15 cellular contexts compared by ENCODE assay signal in genomic region chr14:73455294-73455693, GRCh38. TPM values are rescaled to one million over a fixed set of nuclear protein-coding genes. Genes with fewer than 3 reads are reported as not detected.
DNase-seq lines count a peak whose midpoint lies in the region; ATAC-seq, FAIRE-seq and TF ChIP-seq lines count a peak whose summit lies in the region.
"Had no signal": no experiment of that assay in that cellular context is flagged by ENCODE, and none has a peak within 500 bp of the region (broad histone marks: within the 10 kb centered on the region; RNA-seq: fewer than 3 reads in every experiment).

No MANE protein-coding gene starts in this region.

- TF ChIP-seq EP300 in HepG2 (IDR thresholded peaks at IDR 0.05; ENCODE audit: low read depth in 2 of 2, low read length in 2 of 2) (no peak), HepG2 (CRISPR knock-in tag; IDR thresholded peaks at IDR 0.05; ENCODE audit: borderline replicate concordance) (no peak)

- H3K9me3 Mint-ChIP-seq in stimulated activated naive CD8-positive, alpha-beta T cell treated with anti-CD3 and anti-CD28 coated beads, Interleukin-15, Interleukin-2, amounts not matched to agents 100 ng/mL and 50 ng/mL, for 24 hours, result no peaks in the 10 kb centered on the region
- no peaks in the 10 kb centered on the region for H3K9me3 Mint-ChIP-seq in activated CD8-positive, alpha-beta T cell treated with anti-CD3 and anti-CD28 coated beads for 36 hours

- TF ChIP-seq POLR2A in HepG2 (IDR thresholded peaks at IDR 0.05; ENCODE audit: insufficient read depth in 1 of 2, low read depth in 2 of 2, low read length in 2 of 2), result no peak

- peak overlapping the region in 1 of 3 experiments; percentile 35; a peak in 1 of 6 replicates for H3K4me3 ChIP-seq in HepG2 (replicated peaks in 1 of 3; ENCODE audit: insufficient read depth in 1 of 3, low read depth in 2 of 3, low read length in 3 of 3)
- H3K4me3 ChIP-seq: lung had no signal

- no peak for FAIRE-seq in HepG2 (lab: Jason Lieb, UNC)

- H3K36me3 Mint-ChIP-seq in stimulated activated naive CD8-positive, alpha-beta T cell treated with anti-CD3 and anti-CD28 coated beads, Interleukin-15, Interleukin-2, amounts not matched to agents 100 ng/mL and 50 ng/mL, for 24 hours (ENCODE audit: low read depth), result no peaks in the 10 kb centered on the region
- peaks cover 4% of the 10 kb centered on the region for H3K36me3 Mint-ChIP-seq in activated CD8-positive, alpha-beta T cell treated with anti-CD3 and anti-CD28 coated beads for 36 hours (ENCODE audit: low read depth)

- peaks cover 66% of the 10 kb centered on the region for H3K79me2 ChIP-seq in HepG2 (ENCODE audit: insufficient read depth, low read length)

- peak overlapping the region; percentile 77 for H3K4me2 ChIP-seq in HepG2 (ENCODE audit: low read depth, low read length)

- H3K27me3 Mint-ChIP-seq in stimulated activated naive CD8-positive, alpha-beta T cell treated with anti-CD3 and anti-CD28 coated beads, Interleukin-15, Interleukin-2, amounts not matched to agents 100 ng/mL and 50 ng/mL, for 24 hours, result no peaks in the 10 kb centered on the region
- H3K27me3 Mint-ChIP-seq in activated CD8-positive, alpha-beta T cell treated with anti-CD3 and anti-CD28 coated beads for 36 hours, result no peaks in the 10 kb centered on the region

- WGBS in HepG2 (ENCODE audit: low lambda C conversion rate), result 87% methylated on average over 2 of the region's 2 CpGs

- H3K9ac ChIP-seq in HepG2 (ENCODE audit: insufficient read depth, low read depth, low read length), result no peak overlapping the region

- H3K27me3 ChIP-seq in HepG2 (ENCODE audit: control insufficient read depth in 1 of 2, insufficient read depth in 2 of 2, low read length in 2 of 2), result no peaks in the 10 kb centered on the region; a peak in 1 of 5 replicates

- H3K9me3 ChIP-seq in HepG2 (ENCODE audit: low read length), result no peaks in the 10 kb centered on the region

- DNase-seq in stimulated activated naive CD8-positive, alpha-beta T cell treated with anti-CD3 and anti-CD28 coated beads, Interleukin-15, Interleukin-2, amounts not matched to agents 100 U/mL and 50 U/mL, for 24 hours, result no peak
- no peak for DNase-seq in activated CD8-positive, alpha-beta T cell treated with anti-CD3 and anti-CD28 coated beads for 36 hours
- DNase-seq in HepG2 (ENCODE audit: low spot score) (no peak), OCI-M2 (lab: John Stamatoyannopoulos, UW; ENCODE audit: unreplicated experiment) (no peak), NCI-H1417 treated with DMSO at 0.1 percent for 48 hours (lab: John Stamatoyannopoulos, UW) (no peak)
- DNase-seq: activated CD4-positive, CD25-positive, alpha-beta regulatory T cell treated with anti-CD3 and anti-CD28 coated beads, Interleukin-2, amount 50 U/mL, for 72 hours; activated naive CD4-positive, alpha-beta T cell treated with Interleukin-2 at 50 U/mL for 16 hours; C1 segment of cervical spinal cord; KG1; retina; SIG-M5 had no signal

- no peak for TF ChIP-seq CTCF in activated CD8-positive, alpha-beta T cell treated with anti-CD3 and anti-CD28 coated beads for 36 hours (IDR thresholded peaks at IDR 0.05)
- TF ChIP-seq CTCF in HepG2 (CRISPR knock-in tag; IDR thresholded peaks at IDR 0.05), result no peak

- POLR2A ChIA-PET in activated CD8-positive, alpha-beta T cell treated with anti-CD3 and anti-CD28 coated beads for 36 hours (lab: Charles Lee), result no interaction called here
- POLR2A ChIA-PET in HepG2 (lab: Yijun Ruan, JAX), result interaction anchor here (1.2 kb wide), 1 partner anchor 12 kb away, joined by 6 read pairs; no protein-coding TSS in a partner anchor

- H3K27ac ChIP-seq in HepG2 (ENCODE audit: extremely low read length, insufficient read depth, low read length), result no peak overlapping the region

- intact Hi-C loops in activated CD8-positive, alpha-beta T cell treated with anti-CD3 and anti-CD28 coated beads for 36 hours (cut with micrococcal nuclease), result no loop called here
- intact Hi-C loops in HepG2 (cut with micrococcal nuclease; ENCODE audit: unreplicated experiment), result loop anchor here (5.0 kb wide), 2 partner anchors 43 to 158 kb away; no protein-coding TSS in a partner anchor

- peaks cover 37% of the 10 kb centered on the region for H3K4me1 ChIP-seq in HepG2 (ENCODE audit: insufficient read depth, low read length)

- TF ChIP-seq RAD21 in HepG2 (CRISPR knock-in tag; IDR thresholded peaks at IDR 0.05), result no peak

- CTCF ChIA-PET in activated CD8-positive, alpha-beta T cell treated with anti-CD3 and anti-CD28 coated beads for 36 hours (lab: Charles Lee), result interaction anchor here (0.9 to 4.1 kb wide), 3 partner anchors 16 to 282 kb away, joined by 3 to 13 read pairs (median 3); no protein-coding TSS in a partner anchor
- CTCF ChIA-PET in HepG2 (lab: Yijun Ruan, JAX; ENCODE audit: low intra/inter-chr PET ratio, low total read pairs), result no interaction called here

- peaks cover 0 to 1% of the 10 kb centered on the region in 2 experiments; a peak in 2 of 5 replicates for H3K36me3 ChIP-seq in HepG2 (replicated peaks in 1 of 2; ENCODE audit: control insufficient read depth in 1 of 2, insufficient read depth in 2 of 2, low read length in 2 of 2)

- no peak for ATAC-seq in stimulated activated naive CD8-positive, alpha-beta T cell treated with anti-CD3 and anti-CD28 coated beads, Interleukin-15, Interleukin-2, amounts not matched to agents 100 U/mL and 50 U/mL, for 24 hours
- no peak for ATAC-seq in activated CD8-positive, alpha-beta T cell treated with anti-CD3 and anti-CD28 coated beads for 36 hours
- no peak for ATAC-seq in HepG2
- no peak for ATAC-seq in activated CD4-positive, CD25-positive, alpha-beta regulatory T cell treated with anti-CD3 and anti-CD28 coated beads, Interleukin-2, amount 50 U/mL, for 24 hours
- no peak for ATAC-seq in GM21619 (IDR thresholded peaks at IDR 0.05; ENCODE audit: unreplicated experiment)

- no peak overlapping the region for H3K27ac Mint-ChIP-seq in stimulated activated naive CD8-positive, alpha-beta T cell treated with anti-CD3 and anti-CD28 coated beads, Interleukin-15, Interleukin-2, amounts not matched to agents 100 ng/mL and 50 ng/mL, for 24 hours
- H3K27ac Mint-ChIP-seq in activated CD8-positive, alpha-beta T cell treated with anti-CD3 and anti-CD28 coated beads for 36 hours, result no peak overlapping the region

- H2AFZ ChIP-seq in HepG2 (ENCODE audit: low read length), result no peak overlapping the region

- no TSS peak for BruUV-seq in HepG2 (replicated peaks; lab: Mats Ljungman, UMichigan)

- H3K4me3 Mint-ChIP-seq in stimulated activated naive CD8-positive, alpha-beta T cell treated with anti-CD3 and anti-CD28 coated beads, Interleukin-15, Interleukin-2, amounts not matched to agents 100 ng/mL and 50 ng/mL, for 24 hours, result peak overlapping the region; percentile 14
- peak overlapping the region; percentile 11 for H3K4me3 Mint-ChIP-seq in activated CD8-positive, alpha-beta T cell treated with anti-CD3 and anti-CD28 coated beads for 36 hours

- peaks cover 3% of the 10 kb centered on the region; the same call in 1 of the 2 replicates for H4K20me1 ChIP-seq in HepG2 (ENCODE audit: insufficient read depth, low read length)

- peaks cover 63% of the 10 kb centered on the region for H3K4me1 Mint-ChIP-seq in stimulated activated naive CD8-positive, alpha-beta T cell treated with anti-CD3 and anti-CD28 coated beads, Interleukin-15, Interleukin-2, amounts not matched to agents 100 ng/mL and 50 ng/mL, for 24 hours (ENCODE audit: low read depth)
- peaks cover 38% of the 10 kb centered on the region for H3K4me1 Mint-ChIP-seq in activated CD8-positive, alpha-beta T cell treated with anti-CD3 and anti-CD28 coated beads for 36 hours (ENCODE audit: low read depth)

- in situ Hi-C loops in HepG2 (cut with HindIII; ENCODE audit: extremely low pct_ligation_motif_present, low pct_unique_long_range_greater_than_20kb), result loop anchor here (5.0 to 25.0 kb wide), 2 partner anchors 158 to 418 kb away; partner anchors contain the start of gene ZFYVE1

RNA-seq across cellular contexts. Expression of gene NUMB, which starts 3.1 kb away (rescaled TPM):
- 10 to 100 TPM; 31.8 to 33.0 TPM for total RNA-seq in activated CD8-positive, alpha-beta T cell treated with anti-CD3 and anti-CD28 coated beads for 36 hours
- 20.3 and 27.7 TPM in 2 replicates for total RNA-seq in HepG2 (2016; rRNA removed; fragmentation: Illumina TruSeq; extraction: Trizol)
- 5.7 and 8.8 TPM in 2 replicates for total RNA-seq in HepG2 (2016; cell fraction: cytosol; rRNA removed; fragmentation: Illumina TruSeq; extraction: Trizol; ENCODE audit: low read depth)
- 22.2 and 31.9 TPM in 2 replicates for total RNA-seq in HepG2 (2016; cell fraction: insoluble cytoplasmic fraction; rRNA removed; fragmentation: Illumina TruSeq; extraction: Trizol)
- total RNA-seq in HepG2 (2016; cell fraction: membrane; rRNA removed; fragmentation: Illumina TruSeq; extraction: Trizol), result 14.7 and 15.0 TPM in 2 replicates
- 34.7 and 36.8 TPM in 2 replicates for total RNA-seq in HepG2 (2016; cell fraction: nucleus; rRNA removed; fragmentation: Illumina TruSeq; extraction: Trizol)
- polyA plus RNA-seq in HepG2 (2011; rRNA removed), result 71.1 and 77.1 TPM in 2 replicates
- 46.5 and 51.7 TPM in 2 replicates for polyA plus RNA-seq in HepG2 (2011; cell fraction: cytosol; rRNA removed)
- 87.4 and 94.3 TPM in 2 replicates for polyA plus RNA-seq in HepG2 (2011; cell fraction: nucleus; rRNA removed)
- 32.2 and 36.9 TPM in 2 replicates for polyA plus RNA-seq in HepG2 (2012)
- polyA plus RNA-seq in HepG2 (2016; cell fraction: cytosol; fragmentation: Illumina TruSeq; extraction: Trizol; ENCODE audit: low read depth), result 2.7 and 3.2 TPM in 2 replicates
- polyA plus RNA-seq in HepG2 (2016; cell fraction: insoluble cytoplasmic fraction; fragmentation: Illumina TruSeq; extraction: Trizol; ENCODE audit: low read depth), result 41.7 and 43.4 TPM in 2 replicates
- polyA plus RNA-seq in HepG2 (2016; cell fraction: membrane; fragmentation: Illumina TruSeq; extraction: Trizol; ENCODE audit: low read depth), result 9.9 and 10.5 TPM in 2 replicates
- 52.2 and 60.2 TPM in 2 replicates for polyA plus RNA-seq in HepG2 (2016; cell fraction: nucleus; fragmentation: Illumina TruSeq; extraction: Trizol; ENCODE audit: insufficient read depth, low read depth)
- polyA minus RNA-seq in HepG2 (2011; rRNA and poly(A)+ RNA removed; ENCODE audit: low replicate concordance), result 149 and 174 TPM in 2 replicates
- polyA minus RNA-seq in HepG2 (2011; cell fraction: cytosol; rRNA and poly(A)+ RNA removed), result 41.3 and 51.9 TPM in 2 replicates
- polyA minus RNA-seq in HepG2 (2011; cell fraction: nucleus; rRNA and poly(A)+ RNA removed), result 101 and 107 TPM in 2 replicates

RNA-seq across cellular contexts. Expression of gene RIOX1, which starts 35.4 kb away (rescaled TPM):
- 10 to 100 TPM; 14.2 to 15.2 TPM for total RNA-seq in activated CD8-positive, alpha-beta T cell treated with anti-CD3 and anti-CD28 coated beads for 36 hours
- 15.0 and 15.9 TPM in 2 replicates for total RNA-seq in HepG2 (2016; rRNA removed; fragmentation: Illumina TruSeq; extraction: Trizol)
- total RNA-seq in HepG2 (2016; cell fraction: cytosol; rRNA removed; fragmentation: Illumina TruSeq; extraction: Trizol; ENCODE audit: low read depth), result 1.1 and 1.4 TPM in 2 replicates
- 14.6 and 15.0 TPM in 2 replicates for total RNA-seq in HepG2 (2016; cell fraction: insoluble cytoplasmic fraction; rRNA removed; fragmentation: Illumina TruSeq; extraction: Trizol)
- 4.5 and 4.9 TPM in 2 replicates for total RNA-seq in HepG2 (2016; cell fraction: membrane; rRNA removed; fragmentation: Illumina TruSeq; extraction: Trizol)
- 6.9 and 8.2 TPM in 2 replicates for total RNA-seq in HepG2 (2016; cell fraction: nucleus; rRNA removed; fragmentation: Illumina TruSeq; extraction: Trizol)
- 4.5 and 6.4 TPM in 2 replicates for polyA plus RNA-seq in HepG2 (2011; rRNA removed)
- polyA plus RNA-seq in HepG2 (2011; cell fraction: cytosol; rRNA removed), result 5.1 and 5.6 TPM in 2 replicates
- polyA plus RNA-seq in HepG2 (2011; cell fraction: nucleus; rRNA removed), result 6.1 and 6.4 TPM in 2 replicates
- 3.6 and 4.5 TPM in 2 replicates for polyA plus RNA-seq in HepG2 (2012)
- polyA plus RNA-seq in HepG2 (2016; cell fraction: cytosol; fragmentation: Illumina TruSeq; extraction: Trizol; ENCODE audit: low read depth), result 0.70 and 0.74 TPM in 2 replicates
- 14.9 and 15.5 TPM in 2 replicates for polyA plus RNA-seq in HepG2 (2016; cell fraction: insoluble cytoplasmic fraction; fragmentation: Illumina TruSeq; extraction: Trizol; ENCODE audit: low read depth)
- polyA plus RNA-seq in HepG2 (2016; cell fraction: membrane; fragmentation: Illumina TruSeq; extraction: Trizol; ENCODE audit: low read depth), result 1.9 and 2.0 TPM in 2 replicates
- 8.8 and 10.1 TPM in 2 replicates for polyA plus RNA-seq in HepG2 (2016; cell fraction: nucleus; fragmentation: Illumina TruSeq; extraction: Trizol; ENCODE audit: insufficient read depth, low read depth)
- 12.5 and 31.8 TPM in 2 replicates for polyA minus RNA-seq in HepG2 (2011; rRNA and poly(A)+ RNA removed; ENCODE audit: low replicate concordance)
- 5.6 and 5.8 TPM in 2 replicates for polyA minus RNA-seq in HepG2 (2011; cell fraction: cytosol; rRNA and poly(A)+ RNA removed)
- 10.3 and 10.8 TPM in 2 replicates for polyA minus RNA-seq in HepG2 (2011; cell fraction: nucleus; rRNA and poly(A)+ RNA removed)
